9 cellular contexts compared by ENCODE assay signal in genomic region chr13:91346848-91347211, GRCh38. TPM values are rescaled to one million over a fixed set of nuclear protein-coding genes. Genes with fewer than 3 reads are reported as not detected.
DNase-seq lines count a peak whose midpoint lies in the region; ATAC-seq and TF ChIP-seq lines count a peak whose summit lies in the region.
"Had no signal": no experiment of that assay in that cellular context is flagged by ENCODE, and none has a peak within 500 bp of the region (broad histone marks: within the 10 kb centered on the region; RNA-seq: fewer than 3 reads in every experiment).

No MANE protein-coding gene starts in this region.

- peaks cover 30% of the 10 kb centered on the region for H3K4me1 Mint-ChIP-seq in WTC11

- peak overlapping the region; percentile 96 for H3K27ac Mint-ChIP-seq in WTC11

- H3K4me3 Mint-ChIP-seq in WTC11: peak overlapping the region; percentile 88

- TF ChIP-seq CTCF in WTC11 (IDR thresholded peaks at IDR 0.05): no peak

- H3K36me3 Mint-ChIP-seq in WTC11: peaks cover 29% of the 10 kb centered on the region

- POLR2A ChIA-PET in WTC11 (lab: Charles Lee): interaction anchor here (0.9 to 1.0 kb wide), 2 partner anchors 11 to 92 kb away, joined by 3 read pairs; no protein-coding TSS in a partner anchor

- H3K4me1 ChIP-seq in HUES48 (ENCODE audit: control insufficient read depth, insufficient read depth, low read length) (peaks cover 23% of the 10 kb centered on the region), muscle layer of colon (ENCODE audit: insufficient read depth, low read length) (peaks cover 20% of the 10 kb centered on the region)

- peak overlapping the region; percentile 83 for H3K9ac ChIP-seq in HUES48 (ENCODE audit: low read depth, low read length)
- peak overlapping the region; percentile 51 for H3K9ac ChIP-seq in muscle layer of colon (ENCODE audit: low read length)

- in situ Hi-C loops in G401 (cut with HindIII; ENCODE audit: low sequenced_read_pairs): no loop called here

- H3K4me3 ChIP-seq in HUES48 (ENCODE audit: low read depth, low read length) (peak overlapping the region; percentile 96), muscle layer of colon (ENCODE audit: low read depth in 1 of 2, low read length in 2 of 2) (peak overlapping the region; percentile 77 to 79)

- H3K9me3 Mint-ChIP-seq in WTC11: no peaks in the 10 kb centered on the region

- DNase-seq in G401 (ENCODE audit: low spot score) (peak; percentile 17), WTC11 (ENCODE audit: low spot score) (peak; percentile 17)
- DNase-seq in effector CD4-positive, alpha-beta T cell: peak; percentile 12

- H3K27me3 Mint-ChIP-seq in WTC11 (ENCODE audit: low read depth): peaks cover 5% of the 10 kb centered on the region; the same call in 1 of the 2 replicates

- H3K9me3 ChIP-seq in HUES48 (ENCODE audit: control insufficient read depth, insufficient read depth, low read length): no peaks in the 10 kb centered on the region
- H3K9me3 ChIP-seq in muscle layer of colon (ENCODE audit: low read length): no peaks in the 10 kb centered on the region
- H3K9me3 ChIP-seq: adrenal gland had no signal

- CTCF ChIA-PET in WTC11 (lab: Charles Lee): interaction anchor here (1.0 to 1.6 kb wide), 3 partner anchors 33 to 435 kb away, joined by 3 to 5 read pairs (median 4); no protein-coding TSS in a partner anchor

- H3K27ac ChIP-seq in HUES48 (ENCODE audit: low read depth, low read length) (peak overlapping the region; percentile 94), muscle layer of colon (ENCODE audit: low read depth, low read length) (peak overlapping the region; percentile 10), temporal lobe (ENCODE audit: low read depth, low read length) (peak overlapping the region; percentile 22)

- ATAC-seq in GM21447 (IDR thresholded peaks at IDR 0.05; ENCODE audit: unreplicated experiment) (peak; percentile 22), WTC11 (peak; percentile 15), esophagus mucosa (no peak)

- peaks cover 6% of the 10 kb centered on the region for H3K27me3 ChIP-seq in HUES48 (ENCODE audit: control insufficient read depth, insufficient read depth, low read length)
- no peaks in the 10 kb centered on the region for H3K27me3 ChIP-seq in muscle layer of colon (ENCODE audit: control insufficient read depth in 1 of 2, insufficient read depth in 2 of 2, low read length in 2 of 2)

- H3K36me3 ChIP-seq in HUES48 (ENCODE audit: control insufficient read depth, insufficient read depth, low read length) (peaks cover 28% of the 10 kb centered on the region), muscle layer of colon (ENCODE audit: insufficient read depth, low read length) (peaks cover 14% of the 10 kb centered on the region)
- H3K36me3 ChIP-seq: adrenal gland had no signal

TF ChIP-seq in WTC11, 78 proteins besides CTCF, POLR2A, EP300 and RAD21:
- TF ChIP-seq TCF7 (CRISPR knock-in tag; IDR thresholded peaks at IDR 0.05; ENCODE audit: low read depth) (no peak), IRF1 (CRISPR knock-in tag; IDR thresholded peaks at IDR 0.05) (no peak)

RNA-seq across cellular contexts. Expression of gene MIR17HG, which starts 0.7 kb away (rescaled TPM):
- 6.6 and 7.8 TPM in 2 replicates for total RNA-seq in G401 (2014; rRNA removed; shearing (Covaris generic))
- total RNA-seq in WTC11 (2021) (33.4 to 37.1 TPM (median 36.7 TPM) in 3 replicates), temporal lobe (11.3 TPM), esophagus mucosa (3.5 TPM)

RNA-seq across cellular contexts. Expression of gene GPC5, which starts 51.6 kb away (rescaled TPM):
- 3.4 and 14.2 TPM in 2 replicates for total RNA-seq in G401 (2014; rRNA removed; shearing (Covaris generic))
- total RNA-seq in WTC11 (2021) (0.46 to 0.89 TPM (median 0.50 TPM) in 3 replicates), temporal lobe (4.7 TPM), esophagus mucosa (not detected)

Comparison
In these comparisons a context has a peak if more than half of its experiments do, and no peak if none do; other contexts are left out.
1. H3K27ac ChIP-seq: peak in every context shown above with its lines; median percentile 94 in HUES48; 22 in temporal lobe; 10 in muscle layer of colon.